8 cellular contexts compared by ENCODE assay signal in genomic region chr12:46373303-46374182, GRCh38. TPM values are rescaled to one million over a fixed set of nuclear protein-coding genes. Genes with fewer than 3 reads are reported as not detected.
DNase-seq lines count a peak whose midpoint lies in the region; ATAC-seq, FAIRE-seq and TF ChIP-seq lines count a peak whose summit lies in the region.

No MANE protein-coding gene starts in this region.

- H3K27me3 ChIP-seq in ACC112 (ENCODE audit: insufficient read depth, low read length) (no peaks in the 10 kb centered on the region), Panc1 (ENCODE audit: control insufficient read depth, insufficient read depth, low read length) (no peaks in the 10 kb centered on the region), heart left ventricle (no peaks in the 10 kb centered on the region), pancreas (no peaks in the 10 kb centered on the region)

- CTCF ChIA-PET in Panc1 (lab: Charles Lee): no interaction called here

- no peak for TF ChIP-seq CTCF in Panc1 (IDR thresholded peaks at IDR 0.05)
- TF ChIP-seq CTCF in heart left ventricle (IDR thresholded peaks at IDR 0.05): peak in 4 of 12 donors; percentile 10 to 29 (median 20)
- no peak for TF ChIP-seq CTCF in pancreas (IDR thresholded peaks at IDR 0.05)

- H3K4me3 ChIP-seq in ACC112 (ENCODE audit: low read depth, low read length) (peak overlapping the region; percentile 99), Panc1 (ENCODE audit: low read depth in 2 of 2, low read length in 2 of 2) (peak overlapping the region; percentile 93 to 99), heart left ventricle (peak overlapping the region; percentile 41 to 94 (median 85)), pancreas (peak overlapping the region; percentile 79 to 94 (median 85))

- H3K4me3 Mint-ChIP-seq in activated naive CD8-positive, alpha-beta T cell treated with anti-CD3 and anti-CD28 coated beads, Interleukin-2, amount 10 ng/mL, durations not matched to agents 7 days and 5 days: peak overlapping the region; percentile 95

- H3K27ac ChIP-seq in ACC112 (ENCODE audit: low read depth, low read length) (peak overlapping the region; percentile 85), Panc1 (ENCODE audit: low read length) (peak overlapping the region; percentile 100), heart left ventricle (peak overlapping the region; percentile 93 to 100 (median 97)), pancreas (peak overlapping the region; percentile 94 to 99 (median 96))

- in situ Hi-C loops in Panc1 (cut with HindIII; ENCODE audit: low pct_unique_long_range_greater_than_20kb, low sequenced_read_pairs): no loop called here

- H3K4me1 ChIP-seq in ACC112 (ENCODE audit: control insufficient read depth, insufficient read depth, low read length, unreplicated experiment) (peaks cover 16% of the 10 kb centered on the region), Panc1 (ENCODE audit: control insufficient read depth, insufficient read depth, low read length) (peaks cover 30% of the 10 kb centered on the region), heart left ventricle (peaks cover 0 to 36% (median 26%) of the 10 kb centered on the region in 12 donors), pancreas (peaks cover 0 to 23% (median 15%) of the 10 kb centered on the region in 3 donors)

- 23 to 28% (median 24%) methylated on average over 30 to 33 of the region's 33 CpGs for WGBS in heart left ventricle, 4 donors
- 32 to 36% methylated on average over 33 of the region's 33 CpGs for WGBS in pancreas, 2 donors

- H3K36me3 ChIP-seq in ACC112 (ENCODE audit: insufficient read depth, low read length) (peaks cover 30% of the 10 kb centered on the region), Panc1 (ENCODE audit: control insufficient read depth, insufficient read depth, low read length) (peaks cover 38% of the 10 kb centered on the region), heart left ventricle (peaks cover 0 to 26% (median 23%) of the 10 kb centered on the region in 9 donors), pancreas (peaks cover 0 to 15% (median 8%) of the 10 kb centered on the region in 3 donors)

- no peaks in the 10 kb centered on the region for H3K9me3 Mint-ChIP-seq in activated naive CD8-positive, alpha-beta T cell treated with anti-CD3 and anti-CD28 coated beads, Interleukin-2, amount 10 ng/mL, durations not matched to agents 7 days and 5 days

- peaks cover 31% of the 10 kb centered on the region for H3K36me3 Mint-ChIP-seq in activated naive CD8-positive, alpha-beta T cell treated with anti-CD3 and anti-CD28 coated beads, Interleukin-2, amount 10 ng/mL, durations not matched to agents 7 days and 5 days

- peak overlapping the region; percentile 73 for H2AFZ ChIP-seq in ACC112 (ENCODE audit: low read length, unreplicated experiment)

- H3K27me3 Mint-ChIP-seq in activated naive CD8-positive, alpha-beta T cell treated with anti-CD3 and anti-CD28 coated beads, Interleukin-2, amount 10 ng/mL, durations not matched to agents 7 days and 5 days: no peaks in the 10 kb centered on the region

- H3K9me3 ChIP-seq in Panc1 (ENCODE audit: control insufficient read depth, insufficient read depth, low read depth, low read length) (no peaks in the 10 kb centered on the region), heart left ventricle (no peaks in the 10 kb centered on the region), pancreas (no peaks in the 10 kb centered on the region)

- POLR2A ChIA-PET in Panc1 (lab: Charles Lee): interaction anchor here (0.6 to 1.3 kb wide), 2 partner anchors 26 to 286 kb away, joined by 3 to 17 read pairs; no protein-coding TSS in a partner anchor
- POLR2A ChIA-PET in activated naive CD8-positive, alpha-beta T cell treated with anti-CD3 and anti-CD28 coated beads, Interleukin-2, amount 10 ng/mL, durations not matched to agents 7 days and 5 days (lab: Charles Lee): interaction anchor here (0.6 to 4.5 kb wide), 11 partner anchors 10 to 185 kb away, joined by 3 to 63 read pairs (median 6); partner anchors contain the start of gene SLC38A1

- intact Hi-C loops in Panc1 (cut with micrococcal nuclease; ENCODE audit: unreplicated experiment): loop anchor here (5.0 kb wide), 2 partner anchors 99 to 284 kb away; no protein-coding TSS in a partner anchor
- intact Hi-C loops in heart left ventricle (cut with DNase I): loop anchor here in 8 of 10 donors (2.0 to 10.0 kb wide), 12 partner anchors 59 to 381 kb away; partner anchors contain the start of genes SCAF11 (in 2 of the 8) and SLC38A1 (in 1 of the 8)
- intact Hi-C loops in pancreas (cut with DNase I): no loop called here

- TF ChIP-seq POLR2A in heart left ventricle (IDR thresholded peaks at IDR 0.05): no peak

- H3K27ac Mint-ChIP-seq in activated naive CD8-positive, alpha-beta T cell treated with anti-CD3 and anti-CD28 coated beads, Interleukin-2, amount 10 ng/mL, durations not matched to agents 7 days and 5 days: peak overlapping the region; percentile 96

- H3K4me1 Mint-ChIP-seq in activated naive CD8-positive, alpha-beta T cell treated with anti-CD3 and anti-CD28 coated beads, Interleukin-2, amount 10 ng/mL, durations not matched to agents 7 days and 5 days: peaks cover 31% of the 10 kb centered on the region

- no peak for DNase-seq in Panc1 (ENCODE audit: low read depth, low spot score)
- peak; percentile 70 for DNase-seq in activated naive CD8-positive, alpha-beta T cell treated with anti-CD3 and anti-CD28 coated beads, Interleukin-2, amount 10 ng/mL, durations not matched to agents 7 days and 5 days
- DNase-seq in heart left ventricle: peak; percentile 42 to 80 (median 57)
- peak; percentile 27 to 79 (median 61) for DNase-seq in pancreas

- BruUV-seq in Panc1 (replicated peaks; lab: Mats Ljungman, UMichigan): TSS peak; percentile 95

- no peak for FAIRE-seq in pancreas (lab: Jason Lieb, UNC)

- ATAC-seq in GM18511 (IDR thresholded peaks at IDR 0.05; ENCODE audit: unreplicated experiment) (peak; percentile 2), Panc1 (peak; percentile 25), heart left ventricle (peak in 3 of 4 donors; percentile 4 to 12 (median 10)), pancreas (peak in 3 of 4 donors; percentile 2 to 12 (median 8)), GM21367 (IDR thresholded peaks at IDR 0.05; ENCODE audit: unreplicated experiment) (no peak), HG03280 (IDR thresholded peaks at IDR 0.05; ENCODE audit: unreplicated experiment) (no peak)
- no peak for ATAC-seq in activated naive CD8-positive, alpha-beta T cell treated with anti-CD3 and anti-CD28 coated beads, Interleukin-2, amount 10 ng/mL, durations not matched to agents 7 days and 5 days (ENCODE audit: low read depth)

- peaks cover 53% of the 10 kb centered on the region for H3K79me2 ChIP-seq in ACC112 (ENCODE audit: control insufficient read depth, insufficient read depth, low read length, unreplicated experiment)

RNA-seq across cellular contexts. Expression of gene SLC38A2, which starts 1.0 kb away (rescaled TPM):
- total RNA-seq in Panc1 (2021; ENCODE audit: unreplicated experiment): 341 TPM
- polyA plus RNA-seq in Panc1 (2012; ENCODE audit: insufficient read length): 122 TPM
- total RNA-seq in activated naive CD8-positive, alpha-beta T cell treated with anti-CD3 and anti-CD28 coated beads, Interleukin-2, amount 10 ng/mL, durations not matched to agents 7 days and 5 days: 100 to 1,000 TPM; 227 to 253 TPM
- 100 to 1,000 TPM in 7 of 9 donors, 10 to 100 TPM in 2; 82.1 to 373 (median 161) TPM for total RNA-seq in heart left ventricle
- 100 to 1,000 TPM in 1 of 2 donors, 10 to 100 TPM in 1; 39.7 to 195 TPM for polyA plus RNA-seq in heart left ventricle
- total RNA-seq in pancreas: 100 to 1,000 TPM in 1 of 6 donors, 10 to 100 TPM in 5; 32.4 to 155 (median 81.5) TPM
- 10 to 100 TPM; 24.2 to 49.3 TPM for polyA plus RNA-seq in pancreas

Comparison
In these comparisons a context has a peak if more than half of its experiments do, and no peak if none do; other contexts are left out.
1. ATAC-seq: peak in GM18511 (single experiment), Panc1 (single experiment), heart left ventricle (3 of 4) and pancreas (3 of 4); none in activated naive CD8-positive, alpha-beta T cell treated with anti-CD3 and anti-CD28 coated beads, Interleukin-2, amount 10 ng/mL, durations not matched to agents 7 days and 5 days (single experiment), GM21367 (single experiment) and HG03280 (single experiment).
2. intact Hi-C loops: an anchor here in Panc1 (5.0 kb wide) and heart left ventricle (2.0 to 10.0 kb wide); none called in pancreas.
3. Peak in every context shown above with its lines, with median percentiles within 50 percentile points of each other: H3K27ac ChIP-seq and H3K4me3 ChIP-seq.